ENCODE assay signal across 15 cellular contexts in genomic region chr2:30272286-30272685, GRCh38.
"Had no signal": no experiment of that assay in that cellular context is flagged by ENCODE, and none has a peak within 500 bp of the region (broad histone marks: within the 10 kb centered on the region; RNA-seq: fewer than 3 reads in every experiment).

No MANE protein-coding gene starts in this region.

- H3K27ac Mint-ChIP-seq: WTC11 had no signal

- DNase-seq: activated CD4-positive, alpha-beta T cell treated with anti-CD3 and anti-CD28 coated beads, Interleukin-2, amount 50 U/mL, for 4 hours; activated naive CD4-positive, alpha-beta T cell treated with anti-CD3 and anti-CD28 coated beads for 36 hours; activated T-cell treated with anti-CD3 and anti-CD28 coated beads, Interleukin-2, amount 50 U/mL, for 48 hours; adrenal gland; caudate nucleus; colonic mucosa; hypothalamus; kidney; left lung; retina; stimulated activated naive B cell treated with anti-CD40 and anti-IgM and Interleukin-4, amounts not matched to agents 10 μg/mL and 1 μg/mL and 100 μg/mL, for 72 hours; substantia nigra; T-helper 2 cell had no signal

- H3K36me3 Mint-ChIP-seq: natural killer cell treated with Interleukin-12 subunit alpha and Interleukin-12 subunit beta and Interleukin-15 and Interleukin-18, amount 100 ng/mL, for 72 hours; stimulated activated naive B cell treated with anti-CD40 and anti-IgM and Interleukin-4, amounts not matched to agents 10 μg/mL and 1 μg/mL and 100 μg/mL, for 72 hours; WTC11 had no signal

- ATAC-seq: natural killer cell treated with Interleukin-12 subunit alpha and Interleukin-12 subunit beta and Interleukin-15 and Interleukin-18, amount 100 ng/mL, for 72 hours; WTC11 had no signal

- H3K9me3 Mint-ChIP-seq: activated naive CD4-positive, alpha-beta T cell treated with anti-CD3 and anti-CD28 coated beads for 36 hours; natural killer cell treated with Interleukin-12 subunit alpha and Interleukin-12 subunit beta and Interleukin-15 and Interleukin-18, amount 100 ng/mL, for 72 hours had no signal

- H3K4me3 Mint-ChIP-seq: activated naive CD4-positive, alpha-beta T cell treated with anti-CD3 and anti-CD28 coated beads for 36 hours; natural killer cell treated with Interleukin-12 subunit alpha and Interleukin-12 subunit beta and Interleukin-15 and Interleukin-18, amount 100 ng/mL, for 72 hours; WTC11 had no signal

- H3K27me3 Mint-ChIP-seq: natural killer cell treated with Interleukin-12 subunit alpha and Interleukin-12 subunit beta and Interleukin-15 and Interleukin-18, amount 100 ng/mL, for 72 hours; stimulated activated naive B cell treated with anti-CD40 and anti-IgM and Interleukin-4, amounts not matched to agents 10 μg/mL and 1 μg/mL and 100 μg/mL, for 72 hours had no signal
